Comparison of ENCODE assay signal across 1 cellular context in genomic region chr1:2532485-2533160, GRCh38.
TF ChIP-seq lines count a peak whose summit lies in the region.

No MANE protein-coding gene starts in this region.

TF ChIP-seq in SK-N-SH treated with all-trans-retinoic acid at 6 μM for 48 hours, 23 proteins besides CTCF, POLR2A, EP300 and RAD21 (continued from another document):
- TF ChIP-seq TOX (CRISPR knock-in tag; IDR thresholded peaks at IDR 0.05; ENCODE audit: borderline replicate concordance) (no peak), CSDC2 (CRISPR knock-in tag; IDR thresholded peaks at IDR 0.05) (no peak), RARB (CRISPR knock-in tag; IDR thresholded peaks at IDR 0.05) (no peak), ZC3H10 (CRISPR knock-in tag; IDR thresholded peaks at IDR 0.05) (no peak), POU6F1 (CRISPR knock-in tag; IDR thresholded peaks at IDR 0.05; ENCODE audit: borderline replicate concordance, low read depth) (no peak), SNAI2 (CRISPR knock-in tag; IDR thresholded peaks at IDR 0.05) (no peak), ZNF70 (CRISPR knock-in tag; IDR thresholded peaks at IDR 0.05) (no peak), TCF4 (CRISPR knock-in tag; IDR thresholded peaks at IDR 0.05; ENCODE audit: borderline replicate concordance) (no peak), ZNF565 (CRISPR knock-in tag; conservative IDR thresholded peaks at IDR 0.05; ENCODE audit: low read depth) (no peak), BACH2 (CRISPR knock-in tag; IDR thresholded peaks at IDR 0.05; ENCODE audit: borderline replicate concordance) (no peak), GLIS3 (CRISPR knock-in tag; IDR thresholded peaks at IDR 0.05) (no peak)
- TF ChIP-seq, protein P1, sequence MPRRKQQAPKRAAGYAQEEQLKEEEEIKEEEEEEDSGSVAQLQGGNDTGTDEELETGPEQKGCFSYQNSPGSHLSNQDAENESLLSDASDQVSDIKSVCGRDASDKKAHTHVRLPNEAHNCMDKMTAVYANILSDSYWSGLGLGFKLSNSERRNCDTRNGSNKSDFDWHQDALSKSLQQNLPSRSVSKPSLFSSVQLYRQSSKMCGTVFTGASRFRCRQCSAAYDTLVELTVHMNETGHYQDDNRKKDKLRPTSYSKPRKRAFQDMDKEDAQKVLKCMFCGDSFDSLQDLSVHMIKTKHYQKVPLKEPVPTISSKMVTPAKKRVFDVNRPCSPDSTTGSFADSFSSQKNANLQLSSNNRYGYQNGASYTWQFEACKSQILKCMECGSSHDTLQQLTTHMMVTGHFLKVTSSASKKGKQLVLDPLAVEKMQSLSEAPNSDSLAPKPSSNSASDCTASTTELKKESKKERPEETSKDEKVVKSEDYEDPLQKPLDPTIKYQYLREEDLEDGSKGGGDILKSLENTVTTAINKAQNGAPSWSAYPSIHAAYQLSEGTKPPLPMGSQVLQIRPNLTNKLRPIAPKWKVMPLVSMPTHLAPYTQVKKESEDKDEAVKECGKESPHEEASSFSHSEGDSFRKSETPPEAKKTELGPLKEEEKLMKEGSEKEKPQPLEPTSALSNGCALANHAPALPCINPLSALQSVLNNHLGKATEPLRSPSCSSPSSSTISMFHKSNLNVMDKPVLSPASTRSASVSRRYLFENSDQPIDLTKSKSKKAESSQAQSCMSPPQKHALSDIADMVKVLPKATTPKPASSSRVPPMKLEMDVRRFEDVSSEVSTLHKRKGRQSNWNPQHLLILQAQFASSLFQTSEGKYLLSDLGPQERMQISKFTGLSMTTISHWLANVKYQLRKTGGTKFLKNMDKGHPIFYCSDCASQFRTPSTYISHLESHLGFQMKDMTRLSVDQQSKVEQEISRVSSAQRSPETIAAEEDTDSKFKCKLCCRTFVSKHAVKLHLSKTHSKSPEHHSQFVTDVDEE (CRISPR knock-in tag; IDR thresholded peaks at IDR 0.05): no peak
